In the genomic region with DNA sequence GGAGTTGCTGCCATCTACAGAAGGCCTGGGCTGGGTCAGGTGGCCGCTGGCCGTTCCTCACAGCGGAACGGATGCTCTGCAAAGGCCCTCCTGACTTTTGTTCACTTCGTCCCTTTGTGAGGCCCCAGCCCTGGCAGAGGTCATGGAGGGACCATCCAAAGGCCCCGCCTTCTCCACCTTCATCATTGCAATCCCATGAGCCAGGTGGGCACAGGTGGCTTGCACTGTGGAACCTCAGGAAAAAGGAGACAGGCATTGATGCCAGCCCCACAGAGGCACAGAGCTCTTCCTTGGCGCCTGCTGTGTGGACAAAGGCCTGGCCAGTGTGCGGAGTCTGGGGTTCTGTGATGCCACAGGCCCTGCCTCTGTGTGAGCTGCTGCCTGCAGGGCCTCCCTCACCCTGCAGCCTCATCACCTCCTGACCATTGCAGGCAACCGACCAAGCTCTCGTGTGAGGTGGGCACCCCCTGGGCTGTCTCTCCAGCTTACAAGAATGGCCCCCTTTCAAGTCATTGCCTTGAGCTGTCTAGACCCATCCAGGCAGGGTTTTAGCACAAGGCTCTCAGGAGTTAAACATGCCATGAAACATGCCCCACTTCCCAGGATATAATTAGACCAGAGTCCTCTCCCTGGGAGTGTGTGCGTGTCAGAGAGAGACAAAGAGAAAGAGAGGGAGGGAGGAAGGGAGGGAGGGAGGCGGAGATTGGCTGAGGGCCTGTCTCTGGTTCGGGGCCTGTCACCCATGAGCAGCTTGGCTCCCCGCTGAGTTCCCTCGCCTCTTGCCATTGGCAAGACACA, we compare ENCODE assay signal across 8 cellular contexts. TPM values are rescaled to one million over a fixed set of nuclear protein-coding genes. Genes with fewer than 3 reads are reported as not detected.
DNase-seq lines count a peak whose midpoint lies in the region; ATAC-seq, FAIRE-seq and TF ChIP-seq lines count a peak whose summit lies in the region.

No MANE protein-coding gene starts in this region.

- H3K36me3 ChIP-seq in kidney (ENCODE audit: control insufficient read depth in 1 of 2, insufficient read depth in 2 of 2, low read length in 2 of 2): no peaks in the 10 kb centered on the region

- no peak for TF ChIP-seq CTCF in brain (conservative IDR thresholded peaks at IDR 0.05)
- TF ChIP-seq CTCF in kidney (IDR thresholded peaks at IDR 0.05; ENCODE audit: borderline replicate concordance, extremely low read depth, insufficient read depth): no peak

- intact Hi-C loops in kidney (cut with DNase I): no loop called here

- no peak overlapping the region for H3K4me3 ChIP-seq in kidney (ENCODE audit: low read length in 2 of 2)

- H3K4me1 Mint-ChIP-seq in brain: peaks cover 53% of the 10 kb centered on the region

- H3K36me3 Mint-ChIP-seq in brain: no peaks in the 10 kb centered on the region

- peak overlapping the region in 1 of 2 donors; percentile 62 for H3K9ac ChIP-seq in kidney (ENCODE audit: low read length in 2 of 2)

- DNase-seq in AG20443 (ENCODE audit: low spot score) (peak; percentile 90), NCI-H2029 treated with DMSO at 0.1 percent for 48 hours (lab: John Stamatoyannopoulos, UW) (peak; percentile 99), kidney (peak; percentile 95), smooth muscle cell of the brain vasculature (ENCODE audit: low read depth, low spot score) (peak; percentile 80)
- DNase-seq in activated CD8-positive, alpha-beta memory T cell treated with anti-CD3 and anti-CD28 coated beads, Interleukin-2, amount 50 U/mL, for 48 hours: no peak

- H3K27ac ChIP-seq in kidney (ENCODE audit: low read depth in 2 of 2, low read length in 2 of 2): peak overlapping the region; percentile 80 to 83

- peaks cover 21 to 25% of the 10 kb centered on the region in 2 donors for H3K4me1 ChIP-seq in kidney (ENCODE audit: control insufficient read depth in 1 of 2, insufficient read depth in 1 of 2, low read depth in 1 of 2, low read length in 2 of 2)

- no peaks in the 10 kb centered on the region for H3K9me3 Mint-ChIP-seq in brain

- no peaks in the 10 kb centered on the region for H3K9me3 ChIP-seq in kidney (ENCODE audit: control insufficient read depth in 1 of 2, low read length in 2 of 2)

- no peak for ATAC-seq in GM21360 (IDR thresholded peaks at IDR 0.05; ENCODE audit: unreplicated experiment)
- no peak for ATAC-seq in GM18498 (IDR thresholded peaks at IDR 0.05; ENCODE audit: unreplicated experiment)

- peak overlapping the region in 4 of 5 experiments; percentile 40 to 65 (median 60) for H3K4me3 Mint-ChIP-seq in brain

- no peak for FAIRE-seq in kidney (lab: Jason Lieb, UNC)

- H3K27ac Mint-ChIP-seq in brain: peak overlapping the region; percentile 88 to 99 (median 98)

- no peaks in the 10 kb centered on the region for H3K27me3 Mint-ChIP-seq in brain

RNA-seq across cellular contexts. Expression of a gene that starts 19.3 kb away (rescaled TPM):
- polyA plus RNA-seq in brain (ENCODE audit: insufficient read depth, low read depth, low replicate concordance): 50.4 TPM
- total RNA-seq in kidney: 171 TPM
- 131 TPM for polyA plus RNA-seq in kidney (ENCODE audit: insufficient read depth, low read depth, low replicate concordance)
